16 cellular contexts compared by ENCODE assay signal in genomic region chr2:45435316-45435715, GRCh38.
DNase-seq lines count a peak whose midpoint lies in the region; TF ChIP-seq lines count a peak whose summit lies in the region.
"Had no signal": no experiment of that assay in that cellular context is flagged by ENCODE, and none has a peak within 500 bp of the region (broad histone marks: within the 10 kb centered on the region; RNA-seq: fewer than 3 reads in every experiment).

No MANE protein-coding gene starts in this region.

- peak; percentile 97 for DNase-seq in AG04449 (ENCODE audit: low read depth, low spot score)
- peak; percentile 96 for DNase-seq in HS-27A (ENCODE audit: low read depth)
- peak; percentile 69 for DNase-seq in astrocyte of the hippocampus (ENCODE audit: low read depth, low spot score)
- peak; percentile 94 for DNase-seq in iris pigment epithelial cell (ENCODE audit: low read depth)
- DNase-seq in endothelial cell (ENCODE audit: low spot score) = no peak
- DNase-seq in hypothalamus (lab: John Stamatoyannopoulos, UW) = no peak
- no peak for DNase-seq in sigmoid colon
- no peak for DNase-seq in transverse colon
- DNase-seq: activated CD8-positive, alpha-beta T cell treated with anti-CD3 and anti-CD28 coated beads, Interleukin-2, amount 10 ng/mL, durations not matched to agents 7 days and 5 days; activated naive CD4-positive, alpha-beta T cell treated with anti-CD3 and anti-CD28 coated beads, Interleukin-2, amount 50 U/mL, for 16 hours; CD4-positive, CD25-positive, alpha-beta regulatory T cell; dorsolateral prefrontal cortex; NCI-H187 treated with DMSO at 0.1 percent for 48 hours; T-helper 9 cell had no signal

- intact Hi-C loops in sigmoid colon (cut with DNase I) (no loop called here), transverse colon (cut with DNase I; ENCODE audit: low total_unique reads) (no loop called here)

- no peak overlapping the region for H3K27ac ChIP-seq in sigmoid colon
- H3K27ac ChIP-seq in transverse colon = no peak overlapping the region
- H3K27ac ChIP-seq: dorsolateral prefrontal cortex had no signal

- H3K4me1 ChIP-seq in sigmoid colon = peaks cover 0 to 16% (median 8%) of the 10 kb centered on the region in 4 donors
- peaks cover 0 to 9% (median 4%) of the 10 kb centered on the region in 4 donors for H3K4me1 ChIP-seq in transverse colon

- H3K36me3 ChIP-seq in sigmoid colon (no peaks in the 10 kb centered on the region), transverse colon (no peaks in the 10 kb centered on the region)

- H3K27ac Mint-ChIP-seq in endothelial cell (ENCODE audit: unreplicated experiment) = no peak overlapping the region
- H3K27ac Mint-ChIP-seq: activated CD8-positive, alpha-beta T cell treated with anti-CD3 and anti-CD28 coated beads, Interleukin-2, amount 10 ng/mL, durations not matched to agents 7 days and 5 days; CD4-positive, CD25-positive, alpha-beta regulatory T cell; GM23338; type B pancreatic cell had no signal

- TF ChIP-seq CTCF in AG04449 (IDR thresholded peaks at IDR 0.05; ENCODE audit: insufficient read depth, low read length, missing control alignments) (no peak), endothelial cell (IDR thresholded peaks at IDR 0.05; ENCODE audit: unreplicated experiment) (no peak), sigmoid colon (IDR thresholded peaks at IDR 0.05) (no peak), transverse colon (IDR thresholded peaks at IDR 0.05) (no peak)

- CTCF ChIA-PET in AG04449 (lab: Yijun Ruan, JAX) = interaction anchor here (0.7 to 1.3 kb wide), 4 partner anchors 9 to 462 kb away, joined by 3 to 6 read pairs (median 3); no protein-coding TSS in a partner anchor

- no peaks in the 10 kb centered on the region for H3K9me3 ChIP-seq in sigmoid colon
- H3K9me3 ChIP-seq in transverse colon = no peaks in the 10 kb centered on the region

- TF ChIP-seq EP300 in sigmoid colon (IDR thresholded peaks at IDR 0.05) (no peak), transverse colon (IDR thresholded peaks at IDR 0.05; ENCODE audit: low read depth) (no peak)

- no peaks in the 10 kb centered on the region for H3K4me1 Mint-ChIP-seq in endothelial cell (ENCODE audit: unreplicated experiment)

- in situ Hi-C loops in transverse colon (cut with MboI; ENCODE audit: low pct_ligation_motif_present in 1 of 4, low pct_unique_long_range_greater_than_20kb in 1 of 4, low sequenced_read_pairs in 3 of 4) = no loop called here

- no peak for TF ChIP-seq POLR2A in sigmoid colon (IDR thresholded peaks at IDR 0.05)
- TF ChIP-seq POLR2A in transverse colon (IDR thresholded peaks at IDR 0.05) = no peak

- H3K9me3 Mint-ChIP-seq in endothelial cell (ENCODE audit: unreplicated experiment) = no peaks in the 10 kb centered on the region

- no peaks in the 10 kb centered on the region for H3K27me3 Mint-ChIP-seq in endothelial cell (ENCODE audit: unreplicated experiment)
- H3K27me3 Mint-ChIP-seq: type B pancreatic cell had no signal

- H3K27me3 ChIP-seq in sigmoid colon (no peaks in the 10 kb centered on the region), transverse colon (no peaks in the 10 kb centered on the region)
- H3K27me3 ChIP-seq: dorsolateral prefrontal cortex had no signal

- no peak overlapping the region for H3K4me3 Mint-ChIP-seq in endothelial cell (ENCODE audit: unreplicated experiment)
- H3K4me3 Mint-ChIP-seq: activated CD8-positive, alpha-beta T cell treated with anti-CD3 and anti-CD28 coated beads, Interleukin-2, amount 10 ng/mL, durations not matched to agents 7 days and 5 days; CD4-positive, CD25-positive, alpha-beta regulatory T cell; GM23338; type B pancreatic cell had no signal

- peaks cover 19% of the 10 kb centered on the region for H3K36me3 Mint-ChIP-seq in endothelial cell (ENCODE audit: low read depth, unreplicated experiment)

- POLR2A ChIA-PET in AG04449 (lab: Yijun Ruan, JAX) = interaction anchor here (0.6 to 1.4 kb wide), 5 partner anchors 81 to 1074 kb away, joined by 3 to 10 read pairs (median 5); partner anchors contain the start of genes CAMKMT and PREPL

- 62 to 81% methylated on average over 3 of the region's 3 CpGs for WGBS in sigmoid colon, 2 donors
- 47 to 81% methylated on average over 3 of the region's 3 CpGs for WGBS in transverse colon (ENCODE audit: low coverage in 1 of 2), 2 donors

- no peak overlapping the region for H3K4me3 ChIP-seq in AG04449 (ENCODE audit: low read depth, low read length)
- no peak overlapping the region for H3K4me3 ChIP-seq in sigmoid colon
- no peak overlapping the region for H3K4me3 ChIP-seq in transverse colon
- H3K4me3 ChIP-seq: dorsolateral prefrontal cortex, GM23338 had no signal

Comparison
In these comparisons a context has a peak if more than half of its experiments do, and no peak if none do; other contexts are left out.
1. DNase-seq: peak in AG04449 (single experiment), HS-27A (single experiment), astrocyte of the hippocampus (single experiment) and iris pigment epithelial cell (single experiment); none in endothelial cell (single experiment), hypothalamus (0 of 51), sigmoid colon (single experiment) and transverse colon (single experiment).